In genomic region chr2:119338826-119339561, GRCh38 we compare ENCODE assay signal across 9 cellular contexts. TPM values are rescaled to one million over a fixed set of nuclear protein-coding genes. Genes with fewer than 3 reads are reported as not detected.
DNase-seq lines count a peak whose midpoint lies in the region; ATAC-seq and TF ChIP-seq lines count a peak whose summit lies in the region.
"Had no signal": no experiment of that assay in that cellular context is flagged by ENCODE, and none has a peak within 500 bp of the region (broad histone marks: within the 10 kb centered on the region; RNA-seq: fewer than 3 reads in every experiment).

No MANE protein-coding gene starts in this region.

- no peaks in the 10 kb centered on the region for H3K36me3 ChIP-seq in Peyer's patch
- H3K36me3 ChIP-seq in hepatocyte (replicated peaks; ENCODE audit: insufficient read depth, low read depth), result no peaks in the 10 kb centered on the region
- H3K36me3 ChIP-seq: SJSA1 had no signal

- no peak for TF ChIP-seq POLR2A in Peyer's patch (IDR thresholded peaks at IDR 0.05)

- TF ChIP-seq CTCF in Peyer's patch (IDR thresholded peaks at IDR 0.05) (no peak), hepatocyte (IDR thresholded peaks at IDR 0.05; ENCODE audit: poor library complexity) (no peak)

- no peaks in the 10 kb centered on the region for H4K20me1 ChIP-seq in hepatocyte (ENCODE audit: insufficient read depth, poor library complexity, severe bottlenecking)

- H3K4me3 ChIP-seq in Peyer's patch (no peak overlapping the region), hepatocyte (no peak overlapping the region)
- H3K4me3 ChIP-seq: SJSA1 had no signal

- ATAC-seq in GM18909 (IDR thresholded peaks at IDR 0.05; ENCODE audit: poor library complexity, unreplicated experiment) (peak; percentile 100), HG02884 (IDR thresholded peaks at IDR 0.05; ENCODE audit: unreplicated experiment) (peak; percentile 99)

- H3K79me2 ChIP-seq in hepatocyte, result no peaks in the 10 kb centered on the region

- H3K9me3 ChIP-seq in Peyer's patch (no peaks in the 10 kb centered on the region), hepatocyte (ENCODE audit: low read depth) (no peaks in the 10 kb centered on the region)
- H3K9me3 ChIP-seq: SJSA1 had no signal

- no peaks in the 10 kb centered on the region for H3K9me2 ChIP-seq in hepatocyte (replicated peaks; ENCODE audit: insufficient read depth)

- H3K4me2 ChIP-seq in hepatocyte, result no peak overlapping the region

- peak overlapping the region in 1 of 4 donors; percentile 28 for H3K27ac ChIP-seq in Peyer's patch
- H3K27ac ChIP-seq in hepatocyte, result no peak overlapping the region
- H3K27ac ChIP-seq: SJSA1 had no signal

- H3K27me3 ChIP-seq in Peyer's patch (no peaks in the 10 kb centered on the region), hepatocyte (no peaks in the 10 kb centered on the region)
- H3K27me3 ChIP-seq: SJSA1 had no signal

- DNase-seq in Peyer's patch (peak in 2 of 3 donors; percentile 76 to 83), NCI-H2196 (lab: John Stamatoyannopoulos, UW; ENCODE audit: unreplicated experiment) (no peak), NCI-H1930 (lab: John Stamatoyannopoulos, UW) (no peak), NCI-H1105 (lab: John Stamatoyannopoulos, UW) (no peak), hepatocyte (ENCODE audit: low spot score) (no peak)
- DNase-seq in effector CD4-positive, alpha-beta T cell, result peak; percentile 4

- 79% methylated on average over 6 of the region's 6 CpGs for WGBS in hepatocyte (ENCODE audit: low lambda C conversion rate, missing lambda C conversion rate)

- H3K4me1 ChIP-seq in Peyer's patch, result no peaks in the 10 kb centered on the region
- H3K4me1 ChIP-seq in hepatocyte (ENCODE audit: insufficient read depth), result no peaks in the 10 kb centered on the region
- H3K4me1 ChIP-seq: SJSA1 had no signal

- H2AFZ ChIP-seq in hepatocyte, result no peak overlapping the region

RNA-seq across cellular contexts. Expression of gene C2orf76, which starts 27.6 kb away (rescaled TPM):
- total RNA-seq in Peyer's patch, result 1 to 10 TPM in 2 of 4 donors, not detected in 2; 1.6 to 2.9 TPM
- total RNA-seq in hepatocyte, result 11.3 and 16.6 TPM in 2 replicates
- 17.6 and 18.3 TPM in 2 replicates for polyA plus RNA-seq in hepatocyte

RNA-seq across cellular contexts. Expression of gene DBI, which starts 27.8 kb away (rescaled TPM):
- total RNA-seq in Peyer's patch, result 100 to 1,000 TPM; 121 to 237 (median 194) TPM
- 272 TPM in 2 replicates for total RNA-seq in hepatocyte
- polyA plus RNA-seq in hepatocyte, result 675 and 755 TPM in 2 replicates

Comparison
In these comparisons a context has a peak if more than half of its experiments do, and no peak if none do; other contexts are left out.
1. DNase-seq: peak in Peyer's patch (2 of 3) and effector CD4-positive, alpha-beta T cell (single experiment); none in NCI-H2196 (single experiment), NCI-H1930 (0 of 2), NCI-H1105 (single experiment) and hepatocyte (single experiment).